ENCODE assay signal across 10 cellular contexts in genomic region chr17:3887811-3888210, GRCh38. TPM values are rescaled to one million over a fixed set of nuclear protein-coding genes. Genes with fewer than 3 reads are reported as not detected.
DNase-seq lines count a peak whose midpoint lies in the region; ATAC-seq, FAIRE-seq and TF ChIP-seq lines count a peak whose summit lies in the region.
"Had no signal": no experiment of that assay in that cellular context is flagged by ENCODE, and none has a peak within 500 bp of the region (broad histone marks: within the 10 kb centered on the region; RNA-seq: fewer than 3 reads in every experiment).

No MANE protein-coding gene starts in this region.

- H3K79me1 ChIP-seq in H9 (ENCODE audit: insufficient read depth, low read depth, low read length, poor library complexity, severe bottlenecking) (no peaks in the 10 kb centered on the region), trophoblast cell (ENCODE audit: low read length) (no peaks in the 10 kb centered on the region)

- peaks cover 0 to 7% (median 1%) of the 10 kb centered on the region in 3 experiments; a peak in 4 of 7 replicates for H3K36me3 Mint-ChIP-seq in H9 (ENCODE audit: insufficient read depth in 1 of 3, low read depth in 3 of 3)

- H3K14ac ChIP-seq in H9 (ENCODE audit: insufficient read depth, low read length) (no peak overlapping the region), trophoblast cell (ENCODE audit: low read length) (no peak overlapping the region)

- H3K4me3 ChIP-seq in A549 (no peak overlapping the region), K562 (no peak overlapping the region), muscle layer of duodenum (ENCODE audit: low read depth in 1 of 2, low read length in 2 of 2) (peak overlapping the region in 1 of 2 donors; percentile 31), trophoblast cell (ENCODE audit: low read depth, low read length) (no peak overlapping the region)

- H3K23ac ChIP-seq in H9 (ENCODE audit: insufficient read length, low read depth, low read length) (no peak overlapping the region), trophoblast cell (ENCODE audit: low read length) (no peak overlapping the region)

- TF ChIP-seq CTCF in A549 (IDR thresholded peaks at IDR 0.05) (no peak), H9 (conservative IDR thresholded peaks at IDR 0.05) (no peak), K562 (IDR thresholded peaks at IDR 0.05 in 2 of 3, conservative IDR thresholded peaks at IDR 0.05 in 1 of 3; ENCODE audit: insufficient read depth in 2 of 3, low read depth in 1 of 3, low read length in 3 of 3) (no peak)

- peaks cover 22 to 44% of the 10 kb centered on the region in 2 experiments for H3K4me1 Mint-ChIP-seq in H9

- TF ChIP-seq POLR2A in A549 (IDR thresholded peaks at IDR 0.05; ENCODE audit: low read length), result no peak
- TF ChIP-seq POLR2A in K562 (conservative IDR thresholded peaks at IDR 0.05), result no peak

- no peak overlapping the region for H3K18ac ChIP-seq in H9 (ENCODE audit: insufficient read length, low read depth, low read length)
- no peak overlapping the region for H3K18ac ChIP-seq in trophoblast cell (ENCODE audit: low read length)

- CTCF ChIA-PET in A549 (lab: Yijun Ruan, JAX), result interaction anchor here (1.0 to 3.7 kb wide), 3 partner anchors 24 to 323 kb away, joined by 3 to 29 read pairs (median 5); no protein-coding TSS in a partner anchor
- CTCF ChIA-PET in K562 (lab: Yijun Ruan, JAX; ENCODE audit: low intra/inter-chr PET ratio), result no interaction called here

- no peak overlapping the region for H3K9ac ChIP-seq in H9 (ENCODE audit: extremely low read depth, insufficient read length, low read length)
- H3K9ac ChIP-seq in K562 (ENCODE audit: insufficient read depth in 1 of 2, low read depth in 2 of 2, low read length in 2 of 2), result peak overlapping the region; percentile 79 to 83; a peak in 2 of 4 replicates
- no peak overlapping the region for H3K9ac ChIP-seq in trophoblast cell (ENCODE audit: low read length)

- H3K9me3 ChIP-seq in A549 (no peaks in the 10 kb centered on the region), H9 (ENCODE audit: control insufficient read depth, low read depth, low read length) (no peaks in the 10 kb centered on the region), K562 (replicated peaks; ENCODE audit: control insufficient read depth, insufficient read depth, low read depth, low read length) (no peaks in the 10 kb centered on the region), muscle layer of duodenum (ENCODE audit: control insufficient read depth in 1 of 2, low read length in 2 of 2) (no peaks in the 10 kb centered on the region), trophoblast cell (ENCODE audit: insufficient read depth, low read depth, low read length) (peaks cover 5% of the 10 kb centered on the region)

- H4K8ac ChIP-seq in H9 (replicated peaks; ENCODE audit: insufficient read length, low read depth, low read length) (no peak overlapping the region), trophoblast cell (ENCODE audit: low read depth, low read length) (no peak overlapping the region)

- H4K12ac ChIP-seq in trophoblast cell (ENCODE audit: low read depth, low read length), result no peak overlapping the region

- no peak overlapping the region for H3K4me3 Mint-ChIP-seq in H9

- no peaks in the 10 kb centered on the region for H3K27me3 ChIP-seq in H9 (ENCODE audit: insufficient read depth, low read length)
- no peaks in the 10 kb centered on the region for H3K27me3 ChIP-seq in K562 (ENCODE audit: control insufficient read depth in 2 of 2, insufficient read depth in 2 of 2, low read length in 2 of 2)
- no peaks in the 10 kb centered on the region for H3K27me3 ChIP-seq in muscle layer of duodenum (ENCODE audit: low read depth, low read length)
- H3K27me3 ChIP-seq in trophoblast cell (ENCODE audit: insufficient read depth, low read length), result peaks cover 16% of the 10 kb centered on the region

- peaks cover 64% of the 10 kb centered on the region for H3K4me1 ChIP-seq in A549
- H3K4me1 ChIP-seq in H9 (ENCODE audit: insufficient read depth, low read length), result peaks cover 2% of the 10 kb centered on the region; the same call in 1 of the 2 replicates
- peaks cover 26 to 60% of the 10 kb centered on the region in 2 experiments for H3K4me1 ChIP-seq in K562 (replicated peaks in 1 of 2; ENCODE audit: control insufficient read depth in 2 of 2, insufficient read depth in 2 of 2, low read length in 2 of 2)
- H3K4me1 ChIP-seq in muscle layer of duodenum (ENCODE audit: control insufficient read depth in 1 of 2, insufficient read depth in 2 of 2, low read length in 2 of 2), result peaks cover 30 to 45% of the 10 kb centered on the region in 2 donors
- H3K4me1 ChIP-seq in trophoblast cell (ENCODE audit: control insufficient read depth in 1 of 2, insufficient read depth in 2 of 2, low read length in 2 of 2), result peaks cover 0 to 7% of the 10 kb centered on the region in 2 experiments

- peaks cover 6% of the 10 kb centered on the region for H3K23me2 ChIP-seq in H9 (ENCODE audit: insufficient read length, low read depth, low read length, poor library complexity, severe bottlenecking)

- no peak overlapping the region for H2BK20ac ChIP-seq in H9 (ENCODE audit: low read depth, low read length, poor library complexity, severe bottlenecking)

- no peak for ATAC-seq in A549
- no peak for ATAC-seq in K562

- H2BK5ac ChIP-seq in H9 (ENCODE audit: insufficient read length, low read length), result no peak overlapping the region
- no peak overlapping the region for H2BK5ac ChIP-seq in trophoblast cell (ENCODE audit: low read depth, low read length, poor library complexity)

- no peaks in the 10 kb centered on the region for H3K9me1 ChIP-seq in K562 (ENCODE audit: control insufficient read depth, insufficient read depth, low read length)

- H2AK5ac ChIP-seq in H9 (ENCODE audit: insufficient read length, low read length) (no peak overlapping the region), trophoblast cell (ENCODE audit: low read length) (no peak overlapping the region)

- no peaks in the 10 kb centered on the region for H4K20me1 ChIP-seq in H9 (ENCODE audit: control insufficient read depth, insufficient read depth, insufficient read length)
- no peaks in the 10 kb centered on the region for H4K20me1 ChIP-seq in K562 (replicated peaks; ENCODE audit: control insufficient read depth, insufficient read depth, low read length)

- no peak overlapping the region for H2BK15ac ChIP-seq in H9 (ENCODE audit: low read depth, low read length)

- H3K36me3 ChIP-seq in K562 (ENCODE audit: control insufficient read depth, insufficient read depth, low read length) (peaks cover 23% of the 10 kb centered on the region; the same call in 1 of the 3 replicates), muscle layer of duodenum (ENCODE audit: control insufficient read depth in 1 of 2, insufficient read depth in 2 of 2, low read length in 2 of 2) (peaks cover 6 to 21% of the 10 kb centered on the region in 2 donors), trophoblast cell (ENCODE audit: control insufficient read depth in 1 of 2, insufficient read depth in 2 of 2, low read length in 2 of 2) (no peaks in the 10 kb centered on the region)

- no TSS peak for BruUV-seq in K562 (replicated peaks; lab: Mats Ljungman, UMichigan)

- in situ Hi-C loops in K562 (cut with MboI), result no loop called here

- H3K4me2 ChIP-seq in A549 (no peak overlapping the region), H9 (ENCODE audit: insufficient read depth, insufficient read length, low read length) (no peak overlapping the region), K562 (ENCODE audit: insufficient read depth, low read length) (peak overlapping the region; percentile 64; the same call in 1 of the 2 replicates), trophoblast cell (ENCODE audit: low read length) (no peak overlapping the region)

- H3K4ac ChIP-seq in H9 (ENCODE audit: low read depth, low read length) (peak overlapping the region; percentile 52; the same call in 1 of the 2 replicates), trophoblast cell (ENCODE audit: low read depth, low read length) (no peak overlapping the region)

- H4K91ac ChIP-seq in H9 (ENCODE audit: insufficient read length, low read depth, low read length) (no peak overlapping the region), trophoblast cell (ENCODE audit: low read depth, low read length) (no peak overlapping the region)

- H3K56ac ChIP-seq in H9 (ENCODE audit: insufficient read length, low read depth, low read length), result no peak overlapping the region

- H3K27ac ChIP-seq in A549, result peak overlapping the region; percentile 87 to 89; a peak in 4 of 6 replicates
- no peak overlapping the region for H3K27ac ChIP-seq in H9 (ENCODE audit: insufficient read length, low read depth, low read length)
- peak overlapping the region; percentile 78; the same call in 2 of the 3 replicates for H3K27ac ChIP-seq in K562 (ENCODE audit: extremely low read depth, low read depth, low read length)
- H3K27ac ChIP-seq in muscle layer of duodenum (ENCODE audit: low read length), result peak overlapping the region; percentile 75
- no peak overlapping the region for H3K27ac ChIP-seq in trophoblast cell (ENCODE audit: low read depth, low read length)

- DNase-seq in A549 (ENCODE audit: low read depth in 1 of 2, low spot score in 1 of 2) (no peak), H9 (no peak), K562 (ENCODE audit: extremely low read depth in 1 of 4, low spot score in 3 of 4) (peak in 2 of 4 experiments; percentile 36 to 43), trophoblast cell (no peak), RPMI8226 (no peak), NCI-H2107 (lab: John Stamatoyannopoulos, UW) (no peak), D341Med (ENCODE audit: low spot score) (no peak)

- H3K9me3 Mint-ChIP-seq in H9, result no peaks in the 10 kb centered on the region
- H3K9me3 Mint-ChIP-seq: neural crest cell had no signal

- H2BK12ac ChIP-seq in H9 (ENCODE audit: insufficient read length, low read depth, low read length) (no peak overlapping the region), trophoblast cell (ENCODE audit: low read length) (no peak overlapping the region)

- FAIRE-seq in A549 (lab: Jason Lieb, UNC), result no peak
- FAIRE-seq in K562 (lab: Jason Lieb, UNC), result no peak

- TF ChIP-seq RAD21 in A549 (conservative IDR thresholded peaks at IDR 0.05 in 1 of 2, IDR thresholded peaks at IDR 0.05 in 1 of 2), result no peak
- no peak for TF ChIP-seq RAD21 in K562 (CRISPR knock-in tag; conservative IDR thresholded peaks at IDR 0.05 in 1 of 2, IDR thresholded peaks at IDR 0.05 in 1 of 2)

- H3K79me2 ChIP-seq in H9 (ENCODE audit: insufficient read depth, low read length), result no peaks in the 10 kb centered on the region
- H3K79me2 ChIP-seq in K562 (ENCODE audit: control insufficient read depth, insufficient read depth, low read length), result peaks cover 36% of the 10 kb centered on the region
- H3K79me2 ChIP-seq in trophoblast cell (ENCODE audit: control insufficient read depth, insufficient read depth, low read length, poor library complexity), result no peaks in the 10 kb centered on the region

- POLR2A ChIA-PET in A549 (lab: Yijun Ruan, JAX), result no interaction called here
- POLR2A ChIA-PET in K562 (lab: Yijun Ruan, JAX), result no interaction called here

- no peak overlapping the region for H3K27ac Mint-ChIP-seq in H9

- 80% methylated on average over 9 of the region's 9 CpGs for WGBS in A549 (ENCODE audit: missing lambda C conversion rate)
- no CpG with 5 or more reads among the region's 9 CpGs for WGBS in H9 (ENCODE audit: extremely low coverage, insufficient read length, low lambda C conversion rate)
- 56% methylated on average over 5 of the region's 9 CpGs for WGBS in K562 (ENCODE audit: insufficient coverage, low coverage, missing lambda C conversion rate)
- WGBS in trophoblast cell (ENCODE audit: extremely low coverage, insufficient coverage, insufficient read length), result no CpG with 5 or more reads among the region's 9 CpGs

- intact Hi-C loops in K562 (cut with micrococcal nuclease), result no loop called here

- no peak for TF ChIP-seq EP300 in A549 (IDR thresholded peaks at IDR 0.05)
- no peak for TF ChIP-seq EP300 in K562 (IDR thresholded peaks at IDR 0.05; ENCODE audit: low read length)

- H3K27me3 Mint-ChIP-seq in H9 (ENCODE audit: low read depth), result peaks cover 8% of the 10 kb centered on the region

- H4K5ac ChIP-seq in H9 (ENCODE audit: insufficient read length, low read depth, low read length), result no peak overlapping the region

- H2BK120ac ChIP-seq in H9 (ENCODE audit: low read depth, low read length, poor library complexity, severe bottlenecking) (no peak overlapping the region), trophoblast cell (ENCODE audit: insufficient read depth, low read length, poor library complexity) (no peak overlapping the region)

- H3T11ph ChIP-seq in H9 (ENCODE audit: low read length), result no peak overlapping the region

- H2AFZ ChIP-seq in H9 (ENCODE audit: low read length), result no peak overlapping the region
- peak overlapping the region; percentile 77 for H2AFZ ChIP-seq in K562 (ENCODE audit: low read depth, low read length)
- no peak overlapping the region for H2AFZ ChIP-seq in trophoblast cell (ENCODE audit: insufficient read depth, low read length, poor library complexity)

RNA-seq across cellular contexts. Expression of gene CAMKK1, which starts 5.0 kb away (rescaled TPM):
- polyA plus RNA-seq in A549 (2011; rRNA removed) (6.9 and 7.7 TPM in 2 replicates), A549 (2017; fragmentation: RNase III; extraction: RNeasy Plus Mini Kit Qiagen cat#74134 plus additional on column Dnase treatment) (12.6 to 15.3 TPM (median 14.8 TPM) in 3 replicates), K562 (2011; rRNA removed) (5.7 and 6.5 TPM in 2 replicates), K562 (2014; fragmentation: Illumina TruSeq; extraction: Trizol) (5.1 and 6.5 TPM in 2 replicates), K562 (2014; fragmentation: Nextera tagmentation; extraction: Ambion mirVana) (under 1 TPM; 0.34 to 0.59 TPM), K562 (2014; rRNA removed) (6.1 and 7.4 TPM in 2 replicates)
- 17.0 and 21.1 TPM in 2 replicates for polyA plus RNA-seq in A549 (2012; cell fraction: cytosol; rRNA removed)
- polyA plus RNA-seq in A549 (2012; cell fraction: nucleus; rRNA removed), result 44.0 and 47.1 TPM in 2 replicates
- polyA minus RNA-seq in A549 (2011; rRNA and poly(A)+ RNA removed), result 10.2 and 11.8 TPM in 2 replicates
- total RNA-seq in H9 (2021) (6.4 and 6.7 TPM in 2 replicates), K562 (2014; rRNA removed) (4.9 and 6.2 TPM in 2 replicates), K562 (2014; rRNA removed; fragmentation: Illumina TruSeq; extraction: Trizol) (1.7 and 2.2 TPM in 2 replicates), K562 (2015; rRNA removed; fragmentation: Illumina TruSeq; extraction: Trizol) (4.4 and 4.5 TPM in 2 replicates), K562 (2021) (6.7 and 7.5 TPM in 2 replicates)
- 11.8 and 29.1 TPM in 2 replicates for total RNA-seq in K562 (2011; cell fraction: chromatin; rRNA removed; ENCODE audit: low replicate concordance)
- total RNA-seq in K562 (2011; cell fraction: nucleolus; rRNA removed), result 17.0 TPM in 2 replicates
- total RNA-seq in K562 (2011; cell fraction: nucleoplasm; rRNA removed), result 12.7 and 13.1 TPM in 2 replicates
- 5.0 and 7.4 TPM in 2 replicates for polyA plus RNA-seq in K562 (2011; cell fraction: cytosol; rRNA removed)
- 17.5 and 25.4 TPM in 2 replicates for polyA plus RNA-seq in K562 (2011; cell fraction: nucleus; rRNA removed)
- 4.1 and 4.9 TPM in 2 replicates for polyA plus RNA-seq in K562 (2012)
- polyA minus RNA-seq in K562 (2011; rRNA and poly(A)+ RNA removed), result 3.5 and 4.8 TPM in 2 replicates
- 3.2 and 4.5 TPM in 2 replicates for polyA minus RNA-seq in K562 (2011; cell fraction: cytosol; rRNA and poly(A)+ RNA removed)
- 7.5 and 8.2 TPM in 2 replicates for polyA minus RNA-seq in K562 (2011; cell fraction: nucleus; rRNA and poly(A)+ RNA removed)
- 0.82 and 0.90 TPM in 2 replicates for polyA plus RNA-seq in trophoblast cell (2013)

RNA-seq across cellular contexts. Expression of gene P2RX1, which starts 28.5 kb away (rescaled TPM):
- polyA plus RNA-seq in A549 (2011; rRNA removed) (0.03 and 0.05 TPM in 2 replicates), A549 (2017; fragmentation: RNase III; extraction: RNeasy Plus Mini Kit Qiagen cat#74134 plus additional on column Dnase treatment) (0.09 to 0.13 TPM in 2 of 3 replicates, not detected in the other), K562 (2011; rRNA removed) (12.2 and 13.6 TPM in 2 replicates), K562 (2014; fragmentation: Illumina TruSeq; extraction: Trizol) (10.3 and 17.6 TPM in 2 replicates), K562 (2014; fragmentation: Nextera tagmentation; extraction: Ambion mirVana) (under 1 TPM; 0.27 to 0.66 TPM), K562 (2014; rRNA removed) (18.4 and 18.8 TPM in 2 replicates)
- 0.03 and 0.04 TPM in 2 replicates for polyA plus RNA-seq in A549 (2012; cell fraction: cytosol; rRNA removed)
- polyA plus RNA-seq in A549 (2012; cell fraction: nucleus; rRNA removed), result 0.17 and 0.37 TPM in 2 replicates
- polyA minus RNA-seq in A549 (2011; rRNA and poly(A)+ RNA removed), result 0.10 and 0.21 TPM in 2 replicates
- total RNA-seq in H9 (2021) (0.09 TPM in 1 of 2 replicates, not detected in the other), K562 (2014; rRNA removed) (13.3 and 16.0 TPM in 2 replicates), K562 (2014; rRNA removed; fragmentation: Illumina TruSeq; extraction: Trizol) (4.9 and 6.8 TPM in 2 replicates), K562 (2015; rRNA removed; fragmentation: Illumina TruSeq; extraction: Trizol) (8.1 and 9.6 TPM in 2 replicates), K562 (2021) (15.3 and 20.3 TPM in 2 replicates)
- 21.9 and 70.4 TPM in 2 replicates for total RNA-seq in K562 (2011; cell fraction: chromatin; rRNA removed; ENCODE audit: low replicate concordance)
- total RNA-seq in K562 (2011; cell fraction: nucleolus; rRNA removed), result 38.4 and 45.2 TPM in 2 replicates
- total RNA-seq in K562 (2011; cell fraction: nucleoplasm; rRNA removed), result 27.3 and 30.9 TPM in 2 replicates
- polyA plus RNA-seq in K562 (2011; cell fraction: cytosol; rRNA removed), result 10.0 and 27.5 TPM in 2 replicates
- polyA plus RNA-seq in K562 (2011; cell fraction: nucleus; rRNA removed), result 41.2 and 64.7 TPM in 2 replicates
- polyA plus RNA-seq in K562 (2012), result 18.2 and 106 TPM in 2 replicates
- 4.3 and 7.9 TPM in 2 replicates for polyA minus RNA-seq in K562 (2011; rRNA and poly(A)+ RNA removed)
- polyA minus RNA-seq in K562 (2011; cell fraction: cytosol; rRNA and poly(A)+ RNA removed), result 3.7 and 7.2 TPM in 2 replicates
- 12.2 and 18.7 TPM in 2 replicates for polyA minus RNA-seq in K562 (2011; cell fraction: nucleus; rRNA and poly(A)+ RNA removed)
- polyA plus RNA-seq in trophoblast cell (2013), result not detected in 2 replicates
- total RNA-seq: epithelial cell of proximal tubule, neural crest cell had no signal

RNA-seq across cellular contexts. Expression of gene NCBP3, which starts 41.8 kb away (rescaled TPM):
- polyA plus RNA-seq in A549 (2011; rRNA removed) (27.7 and 32.7 TPM in 2 replicates), A549 (2017; fragmentation: RNase III; extraction: RNeasy Plus Mini Kit Qiagen cat#74134 plus additional on column Dnase treatment) (36.2 to 37.0 TPM (median 36.6 TPM) in 3 replicates), K562 (2011; rRNA removed) (16.7 and 22.0 TPM in 2 replicates), K562 (2014; fragmentation: Illumina TruSeq; extraction: Trizol) (16.6 and 23.0 TPM in 2 replicates), K562 (2014; fragmentation: Nextera tagmentation; extraction: Ambion mirVana) (1 to 10 TPM; 3.1 to 5.8 TPM), K562 (2014; rRNA removed) (25.5 and 26.9 TPM in 2 replicates)
- polyA plus RNA-seq in A549 (2012; cell fraction: cytosol; rRNA removed), result 10.2 and 14.4 TPM in 2 replicates
- polyA plus RNA-seq in A549 (2012; cell fraction: nucleus; rRNA removed), result 10.1 and 19.4 TPM in 2 replicates
- 14.9 and 17.6 TPM in 2 replicates for polyA minus RNA-seq in A549 (2011; rRNA and poly(A)+ RNA removed)
- total RNA-seq in H9 (2021) (43.0 and 45.7 TPM in 2 replicates), K562 (2014; rRNA removed) (11.9 and 13.0 TPM in 2 replicates), K562 (2014; rRNA removed; fragmentation: Illumina TruSeq; extraction: Trizol) (20.8 and 21.4 TPM in 2 replicates), K562 (2015; rRNA removed; fragmentation: Illumina TruSeq; extraction: Trizol) (15.0 and 17.9 TPM in 2 replicates), K562 (2021) (20.5 and 23.7 TPM in 2 replicates)
- 47.1 and 120 TPM in 2 replicates for total RNA-seq in K562 (2011; cell fraction: chromatin; rRNA removed; ENCODE audit: low replicate concordance)
- total RNA-seq in K562 (2011; cell fraction: nucleolus; rRNA removed), result 24.3 and 29.0 TPM in 2 replicates
- 71.9 and 106 TPM in 2 replicates for total RNA-seq in K562 (2011; cell fraction: nucleoplasm; rRNA removed)
- polyA plus RNA-seq in K562 (2011; cell fraction: cytosol; rRNA removed), result 4.4 and 8.3 TPM in 2 replicates
- 35.6 and 38.6 TPM in 2 replicates for polyA plus RNA-seq in K562 (2011; cell fraction: nucleus; rRNA removed)
- polyA plus RNA-seq in K562 (2012), result 15.5 and 16.0 TPM in 2 replicates
- 19.6 and 25.8 TPM in 2 replicates for polyA minus RNA-seq in K562 (2011; rRNA and poly(A)+ RNA removed)
- polyA minus RNA-seq in K562 (2011; cell fraction: cytosol; rRNA and poly(A)+ RNA removed), result 5.0 and 8.9 TPM in 2 replicates
- polyA minus RNA-seq in K562 (2011; cell fraction: nucleus; rRNA and poly(A)+ RNA removed), result 11.3 and 17.9 TPM in 2 replicates
- 31.8 and 32.8 TPM in 2 replicates for polyA plus RNA-seq in trophoblast cell (2013)

Comparison
In these comparisons a context has a peak if more than half of its experiments do, and no peak if none do; other contexts are left out.
1. H3K27ac ChIP-seq: peak in A549 (2 of 2), K562 (single experiment) and muscle layer of duodenum (single experiment); none in H9 (single experiment) and trophoblast cell (single experiment).
2. H3K9ac ChIP-seq: peak in K562 (2 of 2); none in H9 (single experiment) and trophoblast cell (single experiment).